11 cellular contexts compared by ENCODE assay signal in the genomic region with DNA sequence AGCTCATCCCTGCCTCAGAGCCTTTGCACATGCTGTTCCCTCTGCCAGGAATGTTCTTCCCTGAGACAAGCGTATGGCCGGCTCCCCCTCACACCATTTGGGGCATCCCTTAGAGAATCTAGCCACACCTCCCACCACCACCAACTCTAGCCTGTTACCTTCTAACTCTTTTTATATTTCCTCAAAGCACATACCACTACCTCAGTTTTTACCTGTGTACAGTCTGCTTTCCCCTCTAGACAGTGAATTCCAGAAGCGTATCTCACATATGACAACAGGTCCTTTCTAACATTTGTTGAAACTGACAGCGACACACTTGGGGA.
DNase-seq lines count a peak whose midpoint lies in the region; ATAC-seq, FAIRE-seq and TF ChIP-seq lines count a peak whose summit lies in the region.
"Had no signal": no experiment of that assay in that cellular context is flagged by ENCODE, and none has a peak within 500 bp of the region (broad histone marks: within the 10 kb centered on the region; RNA-seq: fewer than 3 reads in every experiment).

No MANE protein-coding gene starts in this region.

- H3K4me3 Mint-ChIP-seq in activated naive CD8-positive, alpha-beta T cell treated with anti-CD3 and anti-CD28 coated beads for 36 hours: no peak overlapping the region
- no peak overlapping the region for H3K4me3 Mint-ChIP-seq in activated CD4-positive, alpha-beta memory T cell treated with anti-CD3 and anti-CD28 coated beads for 36 hours
- H3K4me3 Mint-ChIP-seq: mesothelial cell of epicardium had no signal

- H3K36me3 Mint-ChIP-seq in activated naive CD8-positive, alpha-beta T cell treated with anti-CD3 and anti-CD28 coated beads for 36 hours: peaks cover 10% of the 10 kb centered on the region
- H3K36me3 Mint-ChIP-seq in activated CD4-positive, alpha-beta memory T cell treated with anti-CD3 and anti-CD28 coated beads for 36 hours: no peaks in the 10 kb centered on the region
- H3K36me3 Mint-ChIP-seq: mesothelial cell of epicardium had no signal

- H3K9me3 Mint-ChIP-seq in activated naive CD8-positive, alpha-beta T cell treated with anti-CD3 and anti-CD28 coated beads for 36 hours: no peaks in the 10 kb centered on the region
- no peaks in the 10 kb centered on the region for H3K9me3 Mint-ChIP-seq in activated CD4-positive, alpha-beta memory T cell treated with anti-CD3 and anti-CD28 coated beads for 36 hours
- H3K9me3 Mint-ChIP-seq: mesothelial cell of epicardium had no signal

- no peak for ATAC-seq in lower lobe of right lung
- ATAC-seq: HCT116, SK-N-SH treated with all-trans-retinoic acid at 6 μM for 48 hours had no signal

- H3K27me3 ChIP-seq in lower lobe of right lung (ENCODE audit: low read depth) (no peaks in the 10 kb centered on the region), subcutaneous abdominal adipose tissue (ENCODE audit: control insufficient read depth in 5 of 5, insufficient read depth in 4 of 5, low read length in 5 of 5) (no peaks in the 10 kb centered on the region), H7 (ENCODE audit: control insufficient read depth, insufficient read depth, low read length) (no peaks in the 10 kb centered on the region)

- TF ChIP-seq CTCF in lower lobe of right lung (IDR thresholded peaks at IDR 0.05): no peak

- H3K36me3 ChIP-seq in lower lobe of right lung (no peaks in the 10 kb centered on the region), subcutaneous abdominal adipose tissue (ENCODE audit: control insufficient read depth in 5 of 5, insufficient read depth in 5 of 5, low read length in 5 of 5) (no peaks in the 10 kb centered on the region), H7 (replicated peaks; ENCODE audit: control insufficient read depth, insufficient read depth, low read length) (no peaks in the 10 kb centered on the region)

- no peak for DNase-seq in GM12891 (ENCODE audit: insufficient read length, low spot score)
- no peak for DNase-seq in activated naive CD8-positive, alpha-beta T cell treated with anti-CD3 and anti-CD28 coated beads for 36 hours
- no peak for DNase-seq in lower lobe of right lung
- DNase-seq in activated CD4-positive, alpha-beta memory T cell treated with anti-CD3 and anti-CD28 coated beads for 36 hours: no peak
- DNase-seq in H7: no peak
- no peak for DNase-seq in NCI-H69 (lab: John Stamatoyannopoulos, UW)
- DNase-seq: foreskin melanocyte had no signal

- POLR2A ChIA-PET in activated CD4-positive, alpha-beta memory T cell treated with anti-CD3 and anti-CD28 coated beads for 36 hours (lab: Charles Lee): no interaction called here

- H3K4me3 ChIP-seq in lower lobe of right lung: no peak overlapping the region
- peak overlapping the region in 1 of 5 donors; percentile 9 for H3K4me3 ChIP-seq in subcutaneous abdominal adipose tissue (ENCODE audit: low read depth in 1 of 5, low read length in 5 of 5)
- no peak overlapping the region for H3K4me3 ChIP-seq in H7 (ENCODE audit: insufficient read depth, low read depth, low read length)

- H3K27ac ChIP-seq in lower lobe of right lung (peak overlapping the region; percentile 86), subcutaneous abdominal adipose tissue (ENCODE audit: low read depth, low read length) (peak overlapping the region; percentile 88)

- CTCF ChIA-PET in activated CD4-positive, alpha-beta memory T cell treated with anti-CD3 and anti-CD28 coated beads for 36 hours (lab: Charles Lee): no interaction called here

- H3K4me1 Mint-ChIP-seq in activated naive CD8-positive, alpha-beta T cell treated with anti-CD3 and anti-CD28 coated beads for 36 hours: peaks cover 66% of the 10 kb centered on the region
- peaks cover 59% of the 10 kb centered on the region for H3K4me1 Mint-ChIP-seq in activated CD4-positive, alpha-beta memory T cell treated with anti-CD3 and anti-CD28 coated beads for 36 hours (ENCODE audit: low read depth)

- H3K9me3 ChIP-seq in lower lobe of right lung: no peaks in the 10 kb centered on the region
- no peaks in the 10 kb centered on the region for H3K9me3 ChIP-seq in subcutaneous abdominal adipose tissue (ENCODE audit: control insufficient read depth in 5 of 5, low read length in 5 of 5)

- H3K27me3 Mint-ChIP-seq in activated naive CD8-positive, alpha-beta T cell treated with anti-CD3 and anti-CD28 coated beads for 36 hours: no peaks in the 10 kb centered on the region
- H3K27me3 Mint-ChIP-seq in activated CD4-positive, alpha-beta memory T cell treated with anti-CD3 and anti-CD28 coated beads for 36 hours: no peaks in the 10 kb centered on the region

- peak overlapping the region; percentile 13 for H3K27ac Mint-ChIP-seq in activated naive CD8-positive, alpha-beta T cell treated with anti-CD3 and anti-CD28 coated beads for 36 hours
- H3K27ac Mint-ChIP-seq in activated CD4-positive, alpha-beta memory T cell treated with anti-CD3 and anti-CD28 coated beads for 36 hours: no peak overlapping the region
- H3K27ac Mint-ChIP-seq: mesothelial cell of epicardium had no signal

- peak; percentile 62; the same call in 1 of the 2 replicates for TF ChIP-seq POLR2A in GM12891 (IDR thresholded peaks at IDR 0.05; ENCODE audit: low read depth, low read length)

- peak; percentile 67 for FAIRE-seq in GM12891 (lab: Jason Lieb, UNC)

- H3K4me1 ChIP-seq in lower lobe of right lung (peaks cover 92% of the 10 kb centered on the region), subcutaneous abdominal adipose tissue (ENCODE audit: control insufficient read depth in 5 of 5, insufficient read depth in 5 of 5, low read length in 5 of 5) (peaks cover 37 to 71% (median 67%) of the 10 kb centered on the region in 5 donors)

- H3K9ac ChIP-seq in subcutaneous abdominal adipose tissue (ENCODE audit: low read length in 5 of 5): no peak overlapping the region

- intact Hi-C loops in lower lobe of right lung (cut with DNase I): no loop called here
- intact Hi-C loops in activated CD4-positive, alpha-beta memory T cell treated with anti-CD3 and anti-CD28 coated beads for 36 hours (cut with micrococcal nuclease): loop anchor here (2.0 to 5.0 kb wide), 3 partner anchors 33 to 70 kb away; no protein-coding TSS in a partner anchor

TF ChIP-seq in GM12891, 5 proteins besides CTCF, POLR2A, EP300 and RAD21:
- TF ChIP-seq TAF1 (IDR thresholded peaks at IDR 0.05; ENCODE audit: low read depth, low read length): no peak
- TF ChIP-seq SPI1 (IDR thresholded peaks at IDR 0.05; ENCODE audit: low read depth, low read length): no peak
- no peak; the same call in 1 of the 2 replicates for TF ChIP-seq POLR2AphosphoS5 (IDR thresholded peaks at IDR 0.05; ENCODE audit: low read depth, low read length)
- TF ChIP-seq POU2F2 (IDR thresholded peaks at IDR 0.05; ENCODE audit: low read depth, low read length): no peak
- TF ChIP-seq PAX5 (IDR thresholded peaks at IDR 0.05; ENCODE audit: insufficient read depth, low read length, severe bottlenecking): no peak
TF ChIP-seq in GM12891: peak in this region for 0.
